In the genomic region with DNA sequence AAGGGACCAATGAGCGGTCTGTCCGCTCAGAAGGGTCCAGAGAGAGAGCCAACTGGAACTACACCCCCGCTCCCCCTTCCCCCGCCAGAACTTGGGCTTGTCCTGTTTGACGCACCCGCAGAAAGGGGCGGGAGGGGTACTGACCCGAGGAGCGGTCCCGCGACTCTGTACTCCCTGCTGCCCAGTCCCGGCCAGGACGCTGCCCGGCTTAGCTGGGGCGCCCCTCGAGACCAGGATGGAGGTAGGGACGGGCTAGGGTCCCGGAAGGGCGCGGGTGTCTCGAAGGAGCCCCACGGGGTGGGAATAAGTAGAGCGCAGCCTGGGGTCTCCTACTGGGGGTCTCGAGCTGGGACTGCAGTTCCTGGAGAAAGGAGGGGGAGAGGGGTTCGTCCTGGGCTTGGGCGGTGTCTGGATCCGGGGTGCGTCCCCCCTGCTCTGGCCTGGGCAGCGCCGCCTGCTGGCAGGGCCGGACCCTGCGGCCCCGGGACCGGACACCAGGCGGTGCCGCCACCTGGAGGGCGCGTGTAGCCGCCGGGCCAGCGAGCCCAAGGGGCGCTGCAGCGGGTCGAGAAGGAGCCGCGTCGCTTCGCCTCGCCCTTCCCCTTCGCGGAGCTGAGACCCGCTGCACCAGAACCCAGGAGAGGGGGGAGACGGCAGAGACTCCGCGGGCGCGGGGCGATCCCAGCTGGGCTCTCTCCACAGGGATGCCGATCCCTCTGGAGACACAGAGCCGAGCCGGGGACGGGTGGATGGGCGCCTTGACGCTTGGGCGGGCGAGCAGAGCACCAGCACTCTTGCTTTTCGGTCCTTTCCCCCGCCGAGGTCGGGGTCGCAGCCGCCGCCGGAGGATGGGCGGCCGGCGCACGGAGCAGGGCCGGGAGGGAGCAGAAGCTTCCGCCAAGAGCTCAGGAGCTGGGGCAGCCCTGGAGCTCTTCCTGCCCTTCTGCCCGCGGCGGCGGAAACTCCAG, we compare ENCODE assay signal across 1 cellular context.
TF ChIP-seq lines count a peak whose summit lies in the region.

No MANE protein-coding gene starts in this region.

TF ChIP-seq in HepG2, 621 proteins besides CTCF, POLR2A, EP300 and RAD21 (continued from another document and continues in another):
- TF ChIP-seq TCF7L2 (IDR thresholded peaks at IDR 0.05; ENCODE audit: low read depth, low read length): no peak
- TF ChIP-seq ELF1 (CRISPR knock-in tag; IDR thresholded peaks at IDR 0.05): no peak
- no peak for TF ChIP-seq SCMH1 (CRISPR knock-in tag; IDR thresholded peaks at IDR 0.05; ENCODE audit: borderline replicate concordance)
- TF ChIP-seq NRL (CRISPR knock-in tag; IDR thresholded peaks at IDR 0.05; ENCODE audit: borderline replicate concordance): no peak; the same call in none of the 2 replicates
- TF ChIP-seq, protein P1, sequence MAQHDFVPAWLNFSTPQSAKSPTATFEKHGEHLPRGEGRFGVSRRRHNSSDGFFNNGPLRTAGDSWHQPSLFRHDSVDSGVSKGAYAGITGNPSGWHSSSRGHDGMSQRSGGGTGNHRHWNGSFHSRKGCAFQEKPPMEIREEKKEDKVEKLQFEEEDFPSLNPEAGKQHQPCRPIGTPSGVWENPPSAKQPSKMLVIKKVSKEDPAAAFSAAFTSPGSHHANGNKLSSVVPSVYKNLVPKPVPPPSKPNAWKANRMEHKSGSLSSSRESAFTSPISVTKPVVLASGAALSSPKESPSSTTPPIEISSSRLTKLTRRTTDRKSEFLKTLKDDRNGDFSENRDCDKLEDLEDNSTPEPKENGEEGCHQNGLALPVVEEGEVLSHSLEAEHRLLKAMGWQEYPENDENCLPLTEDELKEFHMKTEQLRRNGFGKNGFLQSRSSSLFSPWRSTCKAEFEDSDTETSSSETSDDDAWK (CRISPR knock-in tag; IDR thresholded peaks at IDR 0.05): no peak
- no peak for TF ChIP-seq ZNF891 (CRISPR knock-in tag; IDR thresholded peaks at IDR 0.05)
- peak; percentile 78 for TF ChIP-seq KDM2A (CRISPR knock-in tag; IDR thresholded peaks at IDR 0.05; ENCODE audit: borderline replicate concordance, low read depth)
- TF ChIP-seq ZNF784 (CRISPR knock-in tag; IDR thresholded peaks at IDR 0.05; ENCODE audit: borderline replicate concordance): no peak
- no peak for TF ChIP-seq NFYB (CRISPR knock-in tag; IDR thresholded peaks at IDR 0.05)
- TF ChIP-seq DMAP1 (CRISPR knock-in tag; IDR thresholded peaks at IDR 0.05): no peak; the same call in 1 of the 2 replicates
- no peak for TF ChIP-seq PTBP1 (IDR thresholded peaks at IDR 0.05; ENCODE audit: low read depth, low read length, poor library complexity, severe bottlenecking)
- TF ChIP-seq, protein P2, sequence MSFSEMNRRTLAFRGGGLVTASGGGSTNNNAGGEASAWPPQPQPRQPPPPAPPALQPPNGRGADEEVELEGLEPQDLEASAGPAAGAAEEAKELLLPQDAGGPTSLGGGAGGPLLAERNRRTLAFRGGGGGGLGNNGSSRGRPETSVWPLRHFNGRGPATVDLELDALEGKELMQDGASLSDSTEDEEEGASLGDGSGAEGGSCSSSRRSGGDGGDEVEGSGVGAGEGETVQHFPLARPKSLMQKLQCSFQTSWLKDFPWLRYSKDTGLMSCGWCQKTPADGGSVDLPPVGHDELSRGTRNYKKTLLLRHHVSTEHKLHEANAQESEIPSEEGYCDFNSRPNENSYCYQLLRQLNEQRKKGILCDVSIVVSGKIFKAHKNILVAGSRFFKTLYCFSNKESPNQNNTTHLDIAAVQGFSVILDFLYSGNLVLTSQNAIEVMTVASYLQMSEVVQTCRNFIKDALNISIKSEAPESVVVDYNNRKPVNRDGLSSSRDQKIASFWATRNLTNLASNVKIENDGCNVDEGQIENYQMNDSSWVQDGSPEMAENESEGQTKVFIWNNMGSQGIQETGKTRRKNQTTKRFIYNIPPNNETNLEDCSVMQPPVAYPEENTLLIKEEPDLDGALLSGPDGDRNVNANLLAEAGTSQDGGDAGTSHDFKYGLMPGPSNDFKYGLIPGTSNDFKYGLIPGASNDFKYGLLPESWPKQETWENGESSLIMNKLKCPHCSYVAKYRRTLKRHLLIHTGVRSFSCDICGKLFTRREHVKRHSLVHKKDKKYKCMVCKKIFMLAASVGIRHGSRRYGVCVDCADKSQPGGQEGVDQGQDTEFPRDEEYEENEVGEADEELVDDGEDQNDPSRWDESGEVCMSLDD (CRISPR knock-in tag; IDR thresholded peaks at IDR 0.05; ENCODE audit: borderline replicate concordance): peak; percentile 98
- no peak for TF ChIP-seq ESRRA (CRISPR knock-in tag; IDR thresholded peaks at IDR 0.05; ENCODE audit: low read depth)
- TF ChIP-seq ZNF276 (CRISPR knock-in tag; IDR thresholded peaks at IDR 0.05; ENCODE audit: low read depth): no peak
- no peak for TF ChIP-seq ZNF841 (CRISPR knock-in tag; IDR thresholded peaks at IDR 0.05; ENCODE audit: borderline replicate concordance)
- no peak; the same call in 1 of the 2 replicates for TF ChIP-seq FOXM1 (CRISPR knock-in tag; IDR thresholded peaks at IDR 0.05)
- TF ChIP-seq MAFG (CRISPR knock-in tag; IDR thresholded peaks at IDR 0.05): no peak
- TF ChIP-seq ZHX1 (CRISPR knock-in tag; IDR thresholded peaks at IDR 0.05; ENCODE audit: low read depth): no peak
- TF ChIP-seq ZNF142 (CRISPR knock-in tag; IDR thresholded peaks at IDR 0.05): peak; percentile 82
- no peak for TF ChIP-seq RCOR2 (CRISPR knock-in tag; IDR thresholded peaks at IDR 0.05)
- no peak for TF ChIP-seq ZNF44 (CRISPR knock-in tag; IDR thresholded peaks at IDR 0.05)
- no peak for TF ChIP-seq ZNF225 (CRISPR knock-in tag; IDR thresholded peaks at IDR 0.05)
- TF ChIP-seq ZMAT3 (CRISPR knock-in tag; conservative IDR thresholded peaks at IDR 0.05): no peak
- TF ChIP-seq RNF2 (conservative IDR thresholded peaks at IDR 0.05; ENCODE audit: low read depth): peak; percentile 88
- 0 out of 2 replicates have a peak, but pooled peaks have one; percentile 15 for TF ChIP-seq ZBTB38 (CRISPR knock-in tag; IDR thresholded peaks at IDR 0.05)
- TF ChIP-seq, protein P3, sequence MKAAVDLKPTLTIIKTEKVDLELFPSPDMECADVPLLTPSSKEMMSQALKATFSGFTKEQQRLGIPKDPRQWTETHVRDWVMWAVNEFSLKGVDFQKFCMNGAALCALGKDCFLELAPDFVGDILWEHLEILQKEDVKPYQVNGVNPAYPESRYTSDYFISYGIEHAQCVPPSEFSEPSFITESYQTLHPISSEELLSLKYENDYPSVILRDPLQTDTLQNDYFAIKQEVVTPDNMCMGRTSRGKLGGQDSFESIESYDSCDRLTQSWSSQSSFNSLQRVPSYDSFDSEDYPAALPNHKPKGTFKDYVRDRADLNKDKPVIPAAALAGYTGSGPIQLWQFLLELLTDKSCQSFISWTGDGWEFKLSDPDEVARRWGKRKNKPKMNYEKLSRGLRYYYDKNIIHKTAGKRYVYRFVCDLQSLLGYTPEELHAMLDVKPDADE (CRISPR knock-in tag; IDR thresholded peaks at IDR 0.05): no peak
- TF ChIP-seq AHR (CRISPR knock-in tag; IDR thresholded peaks at IDR 0.05): no peak
- TF ChIP-seq NFE2 (CRISPR knock-in tag; IDR thresholded peaks at IDR 0.05): no peak
- no peak for TF ChIP-seq MLLT10 (CRISPR knock-in tag; IDR thresholded peaks at IDR 0.05)
- no peak for TF ChIP-seq TGIF2 (CRISPR knock-in tag; IDR thresholded peaks at IDR 0.05)
- no peak for TF ChIP-seq ZNF292 (CRISPR knock-in tag; IDR thresholded peaks at IDR 0.05; ENCODE audit: borderline replicate concordance, low read depth)
- TF ChIP-seq ZNF180 (CRISPR knock-in tag; IDR thresholded peaks at IDR 0.05; ENCODE audit: borderline replicate concordance, low read depth): no peak
- no peak for TF ChIP-seq MATR3 (CRISPR knock-in tag; IDR thresholded peaks at IDR 0.05)
- TF ChIP-seq, protein P4, sequence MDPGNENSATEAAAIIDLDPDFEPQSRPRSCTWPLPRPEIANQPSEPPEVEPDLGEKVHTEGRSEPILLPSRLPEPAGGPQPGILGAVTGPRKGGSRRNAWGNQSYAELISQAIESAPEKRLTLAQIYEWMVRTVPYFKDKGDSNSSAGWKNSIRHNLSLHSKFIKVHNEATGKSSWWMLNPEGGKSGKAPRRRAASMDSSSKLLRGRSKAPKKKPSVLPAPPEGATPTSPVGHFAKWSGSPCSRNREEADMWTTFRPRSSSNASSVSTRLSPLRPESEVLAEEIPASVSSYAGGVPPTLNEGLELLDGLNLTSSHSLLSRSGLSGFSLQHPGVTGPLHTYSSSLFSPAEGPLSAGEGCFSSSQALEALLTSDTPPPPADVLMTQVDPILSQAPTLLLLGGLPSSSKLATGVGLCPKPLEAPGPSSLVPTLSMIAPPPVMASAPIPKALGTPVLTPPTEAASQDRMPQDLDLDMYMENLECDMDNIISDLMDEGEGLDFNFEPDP (CRISPR knock-in tag; conservative IDR thresholded peaks at IDR 0.05): no peak
- no peak for TF ChIP-seq MIXL1 (CRISPR knock-in tag; IDR thresholded peaks at IDR 0.05)
- TF ChIP-seq CCDC6 (CRISPR knock-in tag; IDR thresholded peaks at IDR 0.05): peak; percentile 32; the same call in 1 of the 2 replicates
